Comparison of ENCODE assay signal across 1 cellular context in the genomic region with DNA sequence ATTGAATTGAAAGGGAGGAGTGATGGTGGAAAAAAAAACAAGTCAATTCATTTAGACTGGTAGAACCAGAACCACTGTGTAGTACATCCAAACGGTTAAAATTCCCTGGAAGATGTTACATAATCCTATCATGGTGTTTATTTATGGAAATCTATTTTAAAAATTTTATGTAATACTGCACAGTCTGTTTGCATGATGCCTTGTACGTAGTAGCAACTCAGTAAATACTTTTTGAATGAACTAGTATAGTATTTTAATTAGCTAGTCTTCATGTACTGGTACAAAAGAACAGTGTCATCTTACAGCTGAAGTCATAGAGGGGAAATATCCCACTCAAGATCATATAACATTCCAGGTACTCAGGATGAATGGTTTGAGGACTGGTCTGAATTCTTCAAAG.
TF ChIP-seq lines count a peak whose summit lies in the region.

No MANE protein-coding gene starts in this region.

TF ChIP-seq in HEK293, 187 proteins besides CTCF, POLR2A, EP300 and RAD21 (continued from another document):
- no peak for TF ChIP-seq ZNF157 (tag by site-specific recombination; IDR thresholded peaks at IDR 0.05)
TF ChIP-seq in HEK293: peak in this region for 1.
